In the genomic region with DNA sequence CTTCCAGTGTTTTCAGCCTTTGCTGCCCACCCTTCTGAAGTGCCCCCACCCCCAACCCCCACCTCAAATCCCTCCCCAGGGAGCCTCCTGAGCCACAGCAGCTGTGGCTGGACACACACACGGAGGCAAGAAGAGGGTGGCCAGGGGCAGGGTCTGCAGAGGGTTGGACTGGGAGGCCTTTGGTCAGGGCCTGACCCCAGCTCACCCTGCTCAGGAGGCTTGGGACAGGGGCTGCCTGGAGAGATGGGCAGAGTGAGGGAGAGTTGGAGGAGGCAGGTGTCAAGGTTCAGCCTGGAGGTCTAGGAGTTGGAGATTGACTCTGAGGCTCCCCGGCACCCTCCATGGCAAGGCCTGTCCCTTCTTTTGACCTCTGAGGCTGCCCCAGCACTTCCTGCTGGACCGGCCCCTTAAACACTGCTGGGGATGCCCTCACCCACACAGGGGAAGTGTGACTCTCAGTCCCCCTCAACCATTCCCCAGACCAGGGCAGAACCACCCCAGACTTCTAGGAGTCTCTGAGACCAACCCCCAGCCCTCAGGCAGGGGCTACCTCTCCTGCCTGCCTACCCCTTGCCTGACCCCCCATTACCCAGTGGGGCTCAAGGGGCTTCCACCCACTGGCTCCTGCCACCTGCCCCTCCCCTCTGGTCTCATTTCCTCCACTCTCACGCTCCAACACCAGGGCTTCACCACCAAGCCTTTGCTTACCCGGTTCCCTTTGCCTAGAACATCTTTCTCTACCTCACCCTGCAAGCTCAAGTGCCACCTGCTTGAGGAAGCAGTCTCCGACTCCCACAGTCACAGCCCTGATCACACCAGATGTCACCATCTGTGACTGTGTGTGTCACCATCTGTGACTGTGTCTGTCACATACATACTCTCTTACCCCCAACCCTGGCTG, we compare ENCODE assay signal across 1 cellular context.
TF ChIP-seq lines count a peak whose summit lies in the region.

No MANE protein-coding gene starts in this region.

TF ChIP-seq in WTC11, 78 proteins besides CTCF, POLR2A, EP300 and RAD21 (continued from another document):
- TF ChIP-seq JAZF1 (CRISPR knock-in tag; IDR thresholded peaks at IDR 0.05): no peak
- TF ChIP-seq ZNF219 (CRISPR knock-in tag; IDR thresholded peaks at IDR 0.05; ENCODE audit: borderline replicate concordance): no peak
- TF ChIP-seq, protein P1, sequence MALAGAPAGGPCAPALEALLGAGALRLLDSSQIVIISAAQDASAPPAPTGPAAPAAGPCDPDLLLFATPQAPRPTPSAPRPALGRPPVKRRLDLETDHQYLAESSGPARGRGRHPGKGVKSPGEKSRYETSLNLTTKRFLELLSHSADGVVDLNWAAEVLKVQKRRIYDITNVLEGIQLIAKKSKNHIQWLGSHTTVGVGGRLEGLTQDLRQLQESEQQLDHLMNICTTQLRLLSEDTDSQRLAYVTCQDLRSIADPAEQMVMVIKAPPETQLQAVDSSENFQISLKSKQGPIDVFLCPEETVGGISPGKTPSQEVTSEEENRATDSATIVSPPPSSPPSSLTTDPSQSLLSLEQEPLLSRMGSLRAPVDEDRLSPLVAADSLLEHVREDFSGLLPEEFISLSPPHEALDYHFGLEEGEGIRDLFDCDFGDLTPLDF (CRISPR knock-in tag; IDR thresholded peaks at IDR 0.05): no peak
- TF ChIP-seq, protein P2, sequence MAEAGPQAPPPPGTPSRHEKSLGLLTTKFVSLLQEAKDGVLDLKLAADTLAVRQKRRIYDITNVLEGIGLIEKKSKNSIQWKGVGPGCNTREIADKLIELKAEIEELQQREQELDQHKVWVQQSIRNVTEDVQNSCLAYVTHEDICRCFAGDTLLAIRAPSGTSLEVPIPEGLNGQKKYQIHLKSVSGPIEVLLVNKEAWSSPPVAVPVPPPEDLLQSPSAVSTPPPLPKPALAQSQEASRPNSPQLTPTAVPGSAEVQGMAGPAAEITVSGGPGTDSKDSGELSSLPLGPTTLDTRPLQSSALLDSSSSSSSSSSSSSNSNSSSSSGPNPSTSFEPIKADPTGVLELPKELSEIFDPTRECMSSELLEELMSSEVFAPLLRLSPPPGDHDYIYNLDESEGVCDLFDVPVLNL (CRISPR knock-in tag; IDR thresholded peaks at IDR 0.05; ENCODE audit: borderline replicate concordance, low read depth): no peak
